ENCODE assay signal across 8 cellular contexts in genomic region chr10:35089641-35090161, GRCh38. TPM values are rescaled to one million over a fixed set of nuclear protein-coding genes. Genes with fewer than 3 reads are reported as not detected.
DNase-seq lines count a peak whose midpoint lies in the region; ATAC-seq and TF ChIP-seq lines count a peak whose summit lies in the region.

No MANE protein-coding gene starts in this region.

- H3K27me3 ChIP-seq in colonic mucosa (no peaks in the 10 kb centered on the region), tibial nerve (no peaks in the 10 kb centered on the region)

- intact Hi-C loops in colonic mucosa (cut with DNase I): no loop called here
- intact Hi-C loops in lower leg skin (cut with DNase I; ENCODE audit: low total_unique reads): no loop called here

- TF ChIP-seq EP300 in tibial nerve (IDR thresholded peaks at IDR 0.05): no peak

- H3K9me3 ChIP-seq in colonic mucosa (no peaks in the 10 kb centered on the region), tibial nerve (peaks cover 0 to 5% (median 0%) of the 10 kb centered on the region in 4 donors)

- 0 to 2% methylated on average over 25 to 26 of the region's 26 CpGs for WGBS in lower leg skin, 2 donors
- 0 to 1% methylated on average over 20 to 25 of the region's 26 CpGs for WGBS in tibial nerve, 2 donors

- ATAC-seq in GM18498 (IDR thresholded peaks at IDR 0.05; ENCODE audit: unreplicated experiment) (peak; percentile 42), HG02938 (IDR thresholded peaks at IDR 0.05; ENCODE audit: unreplicated experiment) (peak; percentile 35)

- no peaks in the 10 kb centered on the region for H3K36me3 ChIP-seq in colonic mucosa
- no peaks in the 10 kb centered on the region for H3K36me3 ChIP-seq in tibial nerve

- TF ChIP-seq CTCF in colonic mucosa (IDR thresholded peaks at IDR 0.05) (no peak), lower leg skin (IDR thresholded peaks at IDR 0.05) (no peak), tibial nerve (IDR thresholded peaks at IDR 0.05) (no peak)

- H3K4me3 ChIP-seq in colonic mucosa: peak overlapping the region; percentile 89
- H3K4me3 ChIP-seq in lower leg skin (ENCODE audit: low read depth, poor library complexity, severe bottlenecking): peak overlapping the region; percentile 95
- peak overlapping the region; percentile 68 to 96 (median 80) for H3K4me3 ChIP-seq in tibial nerve

- TF ChIP-seq POLR2A in lower leg skin (IDR thresholded peaks at IDR 0.05): no peak
- TF ChIP-seq POLR2A in tibial nerve (IDR thresholded peaks at IDR 0.05): no peak

- peak overlapping the region; percentile 81 to 89 for H3K9ac ChIP-seq in colonic mucosa (ENCODE audit: low read depth in 2 of 2, low read length in 2 of 2)

- H3K27ac ChIP-seq in colonic mucosa (peak overlapping the region; percentile 95), tibial nerve (peak overlapping the region; percentile 55 to 98 (median 95))

- DNase-seq in AG08396 (ENCODE audit: low spot score) (peak; percentile 36), RPMI7951 (ENCODE audit: low read depth) (peak; percentile 49), colonic mucosa (no peak), lower leg skin (ENCODE audit: low spot score in 2 of 2) (peak in 1 of 2 donors; percentile 15), tibial nerve (ENCODE audit: low spot score in 2 of 2) (no peak), UCSD-AML1 (lab: John Stamatoyannopoulos, UW; ENCODE audit: unreplicated experiment) (no peak)

- H3K4me1 ChIP-seq in colonic mucosa: peaks cover 8% of the 10 kb centered on the region
- peaks cover 0 to 44% (median 27%) of the 10 kb centered on the region in 4 donors for H3K4me1 ChIP-seq in tibial nerve

RNA-seq across cellular contexts. Expression of gene CUL2, which starts 0.4 kb away (rescaled TPM):
- total RNA-seq in RPMI7951 (2014; rRNA removed; shearing (Covaris generic)): 48.9 and 51.9 TPM in 2 replicates
- total RNA-seq in colonic mucosa (10 to 100 TPM; 26.3 to 27.4 TPM), lower leg skin (10 to 100 TPM; 15.0 to 18.7 (median 17.5) TPM), tibial nerve (10 to 100 TPM; 12.0 to 23.8 (median 13.3) TPM)

RNA-seq across cellular contexts. Expression of gene CREM, which starts 36.9 kb away (rescaled TPM):
- total RNA-seq in RPMI7951 (2014; rRNA removed; shearing (Covaris generic)): 46.1 and 59.7 TPM in 2 replicates
- total RNA-seq in colonic mucosa (10 to 100 TPM; 10.9 to 24.8 TPM), lower leg skin (10 to 100 TPM in 2 of 4 donors, 1 to 10 TPM in 2; 8.3 to 15.7 (median 10.9) TPM), tibial nerve (10 to 100 TPM; 27.3 to 41.7 (median 36.1) TPM)

Comparison
In these comparisons a context has a peak if more than half of its experiments do, and no peak if none do; other contexts are left out.
1. DNase-seq: peak in AG08396 (single experiment) and RPMI7951 (single experiment); none in colonic mucosa (single experiment), tibial nerve (0 of 2) and UCSD-AML1 (single experiment).
2. Peak in every context shown above with its lines, with median percentiles within 50 percentile points of each other: H3K4me3 ChIP-seq.